Comparison of ENCODE assay signal across 1 cellular context in genomic region chr17:78573955-78574354, GRCh38.
TF ChIP-seq lines count a peak whose summit lies in the region.

No MANE protein-coding gene starts in this region.

TF ChIP-seq in K562, 482 proteins besides CTCF, POLR2A, EP300 and RAD21:
- TF ChIP-seq SMC3 (conservative IDR thresholded peaks at IDR 0.05; ENCODE audit: insufficient read depth, low read depth, low read length), result peak; percentile 32; the same call in 1 of the 2 replicates
- no peak for TF ChIP-seq POLR2B (IDR thresholded peaks at IDR 0.05; ENCODE audit: low read depth, partially characterized antibody)
